29 cellular contexts compared by ENCODE assay signal in genomic region chr11:128872094-128872493, GRCh38. TPM values are rescaled to one million over a fixed set of nuclear protein-coding genes. Genes with fewer than 3 reads are reported as not detected.
"Had no signal": no experiment of that assay in that cellular context is flagged by ENCODE, and none has a peak within 500 bp of the region (broad histone marks: within the 10 kb centered on the region; RNA-seq: fewer than 3 reads in every experiment).

No MANE protein-coding gene starts in this region.

- H3K36me3 Mint-ChIP-seq: memory B cell; mesothelial cell of epicardium; naive B cell; natural killer cell treated with Interleukin-12 subunit alpha and Interleukin-12 subunit beta and Interleukin-15 and Interleukin-18, amount 100 ng/mL, for 72 hours; stimulated activated effector memory CD8-positive, alpha-beta T cell treated with anti-CD3 and anti-CD28 coated beads, Interleukin-12 subunit alpha, Interleukin-12 subunit beta, amount 100 ng/mL, for 72 hours had no signal

- H3K27me3 ChIP-seq: ovary, sigmoid colon, testis, upper lobe of left lung had no signal

- H3K4me3 Mint-ChIP-seq: memory B cell; mesothelial cell of epicardium; naive B cell; natural killer cell treated with Interleukin-12 subunit alpha and Interleukin-12 subunit beta and Interleukin-15 and Interleukin-18, amount 100 ng/mL, for 72 hours; stimulated activated effector memory CD8-positive, alpha-beta T cell treated with anti-CD3 and anti-CD28 coated beads, Interleukin-12 subunit alpha, Interleukin-12 subunit beta, amount 100 ng/mL, for 72 hours had no signal

- H3K9me3 ChIP-seq: gastrocnemius medialis, mucosa of descending colon, ovary, psoas muscle, sigmoid colon, stomach, testis, tibial artery, upper lobe of left lung had no signal

- ATAC-seq: esophagus mucosa; gastrocnemius medialis; mucosa of descending colon; natural killer cell treated with Interleukin-12 subunit alpha and Interleukin-12 subunit beta and Interleukin-15 and Interleukin-18, amount 100 ng/mL, for 72 hours; psoas muscle; right cardiac atrium; stimulated activated effector memory CD8-positive, alpha-beta T cell treated with anti-CD3 and anti-CD28 coated beads, Interleukin-12 subunit alpha, Interleukin-12 subunit beta, amount 100 ng/mL, for 72 hours had no signal

- DNase-seq: cerebellar nuclear complex; cortex of kidney; foreskin fibroblast; gastrocnemius medialis; head of caudate nucleus; mucosa of descending colon; naive B cell; occipital lobe; ovary; psoas muscle; right cardiac atrium; sigmoid colon; stimulated activated CD4-positive, alpha-beta T cell treated with anti-CD3 and anti-CD28 coated beads, Interleukin-2, amount 100 ng/mL, for 24 hours; stimulated activated CD4-positive, alpha-beta T cell treated with anti-CD3 and anti-CD28 coated beads, Interleukin-4, amount 100 ng/mL, for 24 hours; stimulated activated naive CD4-positive, alpha-beta T cell treated with Interleukin-2 at 50 U/mL for 16 hours; stomach; testis; tibial artery; upper lobe of left lung had no signal

- H3K36me3 ChIP-seq: gastrocnemius medialis, ovary, sigmoid colon, stomach, tibial artery, upper lobe of left lung had no signal

- H3K27ac ChIP-seq: epithelial cell of prostate, gastrocnemius medialis, ovary, psoas muscle, sigmoid colon, stomach, testis, tibial artery, upper lobe of left lung had no signal

- H3K4me1 Mint-ChIP-seq: memory B cell; mesothelial cell of epicardium; naive B cell; stimulated activated effector memory CD8-positive, alpha-beta T cell treated with anti-CD3 and anti-CD28 coated beads, Interleukin-12 subunit alpha, Interleukin-12 subunit beta, amount 100 ng/mL, for 72 hours had no signal

- H3K9me3 Mint-ChIP-seq: memory B cell; mesothelial cell of epicardium; naive B cell; natural killer cell treated with Interleukin-12 subunit alpha and Interleukin-12 subunit beta and Interleukin-15 and Interleukin-18, amount 100 ng/mL, for 72 hours; stimulated activated effector memory CD8-positive, alpha-beta T cell treated with anti-CD3 and anti-CD28 coated beads, Interleukin-12 subunit alpha, Interleukin-12 subunit beta, amount 100 ng/mL, for 72 hours had no signal

- H3K4me3 ChIP-seq: gastrocnemius medialis, lung, mucosa of descending colon, ovary, psoas muscle, sigmoid colon, stomach, testis, tibial artery, upper lobe of left lung had no signal

- H3K27ac Mint-ChIP-seq: memory B cell; mesothelial cell of epicardium; naive B cell; natural killer cell treated with Interleukin-12 subunit alpha and Interleukin-12 subunit beta and Interleukin-15 and Interleukin-18, amount 100 ng/mL, for 72 hours; stimulated activated effector memory CD8-positive, alpha-beta T cell treated with anti-CD3 and anti-CD28 coated beads, Interleukin-12 subunit alpha, Interleukin-12 subunit beta, amount 100 ng/mL, for 72 hours had no signal

- H3K4me1 ChIP-seq: gastrocnemius medialis, psoas muscle, sigmoid colon, stomach, testis, tibial artery, upper lobe of left lung had no signal

RNA-seq across cellular contexts. Expression of gene KCNJ1, which starts 5.0 kb away (rescaled TPM):
- total RNA-seq: esophagus mucosa; glomerular endothelial cell; mesothelial cell of epicardium; mucosa of descending colon; natural killer cell treated with Interleukin-12 subunit alpha and Interleukin-12 subunit beta and Interleukin-15 and Interleukin-18, amount 100 ng/mL, for 72 hours; occipital lobe; psoas muscle; skeletal muscle tissue; stomach had no signal
- polyA plus RNA-seq: ovary, psoas muscle, sigmoid colon had no signal

RNA-seq across cellular contexts. Expression of gene KCNJ5, which starts 19.1 kb away (rescaled TPM):
- total RNA-seq: dermis microvascular lymphatic vessel endothelial cell; natural killer cell treated with Interleukin-12 subunit alpha and Interleukin-12 subunit beta and Interleukin-15 and Interleukin-18, amount 100 ng/mL, for 72 hours had no signal
